ENCODE assay signal across 11 cellular contexts in genomic region chr6:38715016-38715809, GRCh38. TPM values are rescaled to one million over a fixed set of nuclear protein-coding genes. Genes with fewer than 3 reads are reported as not detected.
DNase-seq lines count a peak whose midpoint lies in the region; ATAC-seq, FAIRE-seq and TF ChIP-seq lines count a peak whose summit lies in the region.
"Had no signal": no experiment of that assay in that cellular context is flagged by ENCODE, and none has a peak within 500 bp of the region (broad histone marks: within the 10 kb centered on the region; RNA-seq: fewer than 3 reads in every experiment).

DNAH8 (plus strand) TSS chr6:38715311; CDS start chr6:38722810, 7,499 bp downstream.

- peak within 1 kb of the TSS; percentile 77 to 81 for H3K4me3 Mint-ChIP-seq in stimulated activated naive CD8-positive, alpha-beta T cell treated with anti-CD3 and anti-CD28 coated beads, Interleukin-15, amount 100 ng/mL, for 72 hours

- no peak for FAIRE-seq in H54 (lab: Jason Lieb, UNC)
- FAIRE-seq: pancreas had no signal

- no peaks in the 10 kb centered on the region for H3K9me2 ChIP-seq in SK-N-SH

- no peak for ATAC-seq in SK-N-SH treated with all-trans-retinoic acid at 6 μM for 48 hours
- ATAC-seq in activated naive CD4-positive, alpha-beta T cell treated with anti-CD3 and anti-CD28 coated beads, Interleukin-2, amount 50 U/mL, for 72 hours, result peak; percentile 67 to 82
- peak; percentile 73 for ATAC-seq in stimulated activated naive CD8-positive, alpha-beta T cell treated with anti-CD3 and anti-CD28 coated beads, Interleukin-15, amount 100 ng/mL, for 72 hours
- ATAC-seq in HG02884 (IDR thresholded peaks at IDR 0.05; ENCODE audit: unreplicated experiment), result no peak

- CTCF ChIA-PET in SK-N-SH (lab: Yijun Ruan, JAX), result interaction anchor here (0.7 to 0.9 kb wide), 2 partner anchors 157 to 1152 kb away, joined by 3 read pairs; no protein-coding TSS in a partner anchor

- H3F3A ChIP-seq in SK-N-SH (replicated peaks; ENCODE audit: insufficient read depth), result no peaks in the 10 kb centered on the region

- H3K36me3 Mint-ChIP-seq in activated naive CD4-positive, alpha-beta T cell treated with anti-CD3 and anti-CD28 coated beads, Interleukin-2, amount 50 U/mL, for 72 hours, result peaks cover 0 to 6% of the 10 kb centered on the region in 2 donors

- 76% methylated on average over 37 of the region's 47 CpGs for WGBS in SK-N-SH (ENCODE audit: low lambda C conversion rate)

- no peaks in the 10 kb centered on the region for H3K27me3 ChIP-seq in SK-N-SH (ENCODE audit: insufficient read depth)
- peaks cover 45% of the 10 kb centered on the region for H3K27me3 ChIP-seq in iPS-20b (ENCODE audit: insufficient read depth, low read length)

- peak; percentile 47 for DNase-seq in SK-N-SH
- peak; percentile 24 to 60 for DNase-seq in activated naive CD4-positive, alpha-beta T cell treated with anti-CD3 and anti-CD28 coated beads, Interleukin-2, amount 50 U/mL, for 72 hours (ENCODE audit: low spot score in 2 of 2)
- peak; percentile 44 for DNase-seq in stimulated activated naive CD8-positive, alpha-beta T cell treated with anti-CD3 and anti-CD28 coated beads, Interleukin-15, amount 100 ng/mL, for 72 hours
- DNase-seq in SKM-1 treated with dmso at 0.1 percent for 144 hours (lab: John Stamatoyannopoulos, UW; ENCODE audit: unreplicated experiment), result no peak
- DNase-seq in H54 (ENCODE audit: insufficient read length, low spot score), result no peak
- DNase-seq: NCI-H2029 treated with DMSO at 0.1 percent for 48 hours had no signal

- H3K9me3 ChIP-seq in SK-N-SH, result no peaks in the 10 kb centered on the region
- H3K9me3 ChIP-seq in iPS-20b (ENCODE audit: insufficient read depth, low read depth, low read length), result 0 out of 2 replicates have a peak, but pooled peaks cover 5% of the 10 kb centered on the region
- H3K9me3 ChIP-seq: pancreas had no signal

- peaks cover 32% of the 10 kb centered on the region for H3K27me3 Mint-ChIP-seq in stimulated activated naive CD8-positive, alpha-beta T cell treated with anti-CD3 and anti-CD28 coated beads, Interleukin-15, amount 100 ng/mL, for 72 hours

- no peak for TF ChIP-seq RAD21 in SK-N-SH (IDR thresholded peaks at IDR 0.05; ENCODE audit: low read length)

- H3K4me2 ChIP-seq in SK-N-SH, result peak within 1 kb of the TSS; percentile 14; the same call in 1 of the 2 replicates

- POLR2A ChIA-PET in SK-N-SH (lab: Yijun Ruan, JAX), result interaction anchor here (1.6 kb wide), 1 partner anchor 12 kb away, joined by 4 read pairs; the partner anchor contains the start of gene GLO1

- no peak for TF ChIP-seq CTCF in SK-N-SH (IDR thresholded peaks at IDR 0.05)

- H3K9me3 Mint-ChIP-seq in activated naive CD4-positive, alpha-beta T cell treated with anti-CD3 and anti-CD28 coated beads, Interleukin-2, amount 50 U/mL, for 72 hours, result peaks cover 0 to under 1% of the 10 kb centered on the region in 2 donors
- peaks cover 0 to under 1% of the 10 kb centered on the region in 2 donors for H3K9me3 Mint-ChIP-seq in stimulated activated naive CD8-positive, alpha-beta T cell treated with anti-CD3 and anti-CD28 coated beads, Interleukin-15, amount 100 ng/mL, for 72 hours

- H3K4me1 ChIP-seq in SK-N-SH (ENCODE audit: control insufficient read depth in 1 of 2, insufficient read depth in 2 of 2, low read depth in 1 of 2, low read length in 1 of 2), result peaks cover 0 to 13% of the 10 kb centered on the region in 2 experiments; a peak in 3 of 4 replicates
- peaks cover 2% of the 10 kb centered on the region; the same call in 1 of the 2 replicates for H3K4me1 ChIP-seq in iPS-20b (ENCODE audit: insufficient read depth, low read length)
- H3K4me1 ChIP-seq: pancreas had no signal

- H4K20me1 ChIP-seq in SK-N-SH (ENCODE audit: insufficient read depth), result no peaks in the 10 kb centered on the region

- H3K9ac ChIP-seq in SK-N-SH (no peak within 1 kb of the TSS), iPS-20b (ENCODE audit: low read depth, low read length) (no peak within 1 kb of the TSS)

- H3K27ac ChIP-seq in SK-N-SH (ENCODE audit: low read depth in 2 of 2, low read length in 1 of 2), result peak within 1 kb of the TSS in 1 of 2 experiments; percentile 19; a peak in 1 of 4 replicates
- no peak within 1 kb of the TSS for H3K27ac ChIP-seq in iPS-20b (ENCODE audit: low read length)
- H3K27ac ChIP-seq: pancreas had no signal

- no peaks in the 10 kb centered on the region for H3K36me3 ChIP-seq in SK-N-SH (replicated peaks in 1 of 2; ENCODE audit: control insufficient read depth in 1 of 2, insufficient read depth in 2 of 2, low read length in 1 of 2)
- H3K36me3 ChIP-seq in iPS-20b (ENCODE audit: insufficient read depth, low read depth, low read length), result no peaks in the 10 kb centered on the region
- H3K36me3 ChIP-seq: pancreas had no signal

- no peaks in the 10 kb centered on the region for H3K79me2 ChIP-seq in SK-N-SH (ENCODE audit: insufficient read depth)

- H3K4me1 Mint-ChIP-seq in stimulated activated naive CD8-positive, alpha-beta T cell treated with anti-CD3 and anti-CD28 coated beads, Interleukin-15, amount 100 ng/mL, for 72 hours, result peaks cover 17% of the 10 kb centered on the region

- peak within 1 kb of the TSS; percentile 28 to 84 for H3K27ac Mint-ChIP-seq in activated naive CD4-positive, alpha-beta T cell treated with anti-CD3 and anti-CD28 coated beads, Interleukin-2, amount 50 U/mL, for 72 hours
- peak within 1 kb of the TSS; percentile 74 to 79 for H3K27ac Mint-ChIP-seq in stimulated activated naive CD8-positive, alpha-beta T cell treated with anti-CD3 and anti-CD28 coated beads, Interleukin-15, amount 100 ng/mL, for 72 hours

- no peak within 1 kb of the TSS for H2AFZ ChIP-seq in SK-N-SH (ENCODE audit: low read depth)

- H3K4me3 ChIP-seq in SK-N-SH (ENCODE audit: low read depth in 2 of 2, low read length in 1 of 2) (no peak within 1 kb of the TSS), iPS-20b (ENCODE audit: low read length) (peak within 1 kb of the TSS; percentile 59)

- no peak for TF ChIP-seq EP300 in SK-N-SH (IDR thresholded peaks at IDR 0.05; ENCODE audit: borderline replicate concordance in 1 of 2, low read depth in 1 of 2, low read length in 1 of 2)

- TF ChIP-seq POLR2A in H54 (IDR thresholded peaks at IDR 0.05; ENCODE audit: low read depth, low read length), result no peak

TF ChIP-seq in SK-N-SH, 30 proteins besides CTCF, POLR2A, EP300 and RAD21 (continues in another document):
- no peak for TF ChIP-seq PBX3 (IDR thresholded peaks at IDR 0.05)
- no peak for TF ChIP-seq SMC3 (IDR thresholded peaks at IDR 0.05; ENCODE audit: low read depth, low read length)
- TF ChIP-seq NFIC (IDR thresholded peaks at IDR 0.05; ENCODE audit: borderline replicate concordance), result no peak
- TF ChIP-seq USF2 (IDR thresholded peaks at IDR 0.05; ENCODE audit: borderline replicate concordance, low read depth, low read length), result no peak
- TF ChIP-seq ELF1 (IDR thresholded peaks at IDR 0.05), result no peak
- no peak for TF ChIP-seq GABPA (IDR thresholded peaks at IDR 0.05; ENCODE audit: low read depth)

TF ChIP-seq in SK-N-SH treated with all-trans-retinoic acid at 6 μM for 48 hours, 23 proteins besides CTCF, POLR2A, EP300 and RAD21:
- TF ChIP-seq ZNF8 (CRISPR knock-in tag; IDR thresholded peaks at IDR 0.05), result no peak
- no peak for TF ChIP-seq ARNTL (CRISPR knock-in tag; IDR thresholded peaks at IDR 0.05; ENCODE audit: borderline replicate concordance, low read depth)
- TF ChIP-seq ZNF70 (CRISPR knock-in tag; IDR thresholded peaks at IDR 0.05), result no peak
- no peak for TF ChIP-seq TSHZ2 (CRISPR knock-in tag; IDR thresholded peaks at IDR 0.05)
- no peak for TF ChIP-seq CREB5 (CRISPR knock-in tag; IDR thresholded peaks at IDR 0.05; ENCODE audit: low read depth)
- TF ChIP-seq PPARA (CRISPR knock-in tag; IDR thresholded peaks at IDR 0.05; ENCODE audit: borderline replicate concordance), result no peak
- TF ChIP-seq ZFP3 (CRISPR knock-in tag; IDR thresholded peaks at IDR 0.05), result no peak

RNA-seq across cellular contexts. Expression of gene DNAH8, which starts in this region (rescaled TPM):
- polyA plus RNA-seq in SK-N-SH (2012; rRNA removed), result under 0.01 TPM in 1 of 2 replicates, not detected in the other
- polyA plus RNA-seq in SK-N-SH (2012; cell fraction: cytosol; rRNA removed), result not detected in 2 replicates
- under 0.01 TPM in 2 replicates for polyA plus RNA-seq in SK-N-SH (2012; cell fraction: nucleus; rRNA removed)
- 1 to 10 TPM in 1 of 2 donors, not detected in 1; 1.1 TPM for total RNA-seq in activated naive CD4-positive, alpha-beta T cell treated with anti-CD3 and anti-CD28 coated beads, Interleukin-2, amount 50 U/mL, for 72 hours
- total RNA-seq: A172, pancreas had no signal
- polyA plus RNA-seq: pancreas had no signal

Comparison
In these comparisons a context has a peak if more than half of its experiments do, and no peak if none do; other contexts are left out.
1. Peak in DNase-seq and H3K4me2 ChIP-seq in SK-N-SH; RNA of the gene not detected or under 1 TPM.
2. DNase-seq: peak in activated naive CD4-positive, alpha-beta T cell treated with anti-CD3 and anti-CD28 coated beads, Interleukin-2, amount 50 U/mL, for 72 hours (2 of 2) and stimulated activated naive CD8-positive, alpha-beta T cell treated with anti-CD3 and anti-CD28 coated beads, Interleukin-15, amount 100 ng/mL, for 72 hours (2 of 2); none in SKM-1 treated with dmso at 0.1 percent for 144 hours (single experiment) and H54 (single experiment).
3. ATAC-seq: peak in activated naive CD4-positive, alpha-beta T cell treated with anti-CD3 and anti-CD28 coated beads, Interleukin-2, amount 50 U/mL, for 72 hours (2 of 2) and stimulated activated naive CD8-positive, alpha-beta T cell treated with anti-CD3 and anti-CD28 coated beads, Interleukin-15, amount 100 ng/mL, for 72 hours (single experiment); none in SK-N-SH treated with all-trans-retinoic acid at 6 μM for 48 hours (single experiment) and HG02884 (single experiment).